In genomic region chr2:7910752-7911151, GRCh38 we compare ENCODE assay signal across 1 cellular context.
A peak's percentile ranks its signal among the peaks of the same experiment; 100 is the strongest.
TF ChIP-seq lines count a peak whose summit lies in the region.

No MANE protein-coding gene starts in this region.

TF ChIP-seq in K562, 482 proteins besides CTCF, POLR2A, EP300 and RAD21 (continued from another document):
- TF ChIP-seq PRDM10 (IDR thresholded peaks at IDR 0.05; ENCODE audit: partially characterized antibody): no peak
- no peak for TF ChIP-seq ZNF318 (IDR thresholded peaks at IDR 0.05; ENCODE audit: borderline replicate concordance in 1 of 2, low read depth in 1 of 2)
- no peak for TF ChIP-seq POLR3A (IDR thresholded peaks at IDR 0.05; ENCODE audit: borderline replicate concordance, extremely low read depth, insufficient read depth, insufficient read length)
- TF ChIP-seq ZNF316 (IDR thresholded peaks at IDR 0.05): peak; percentile 53; the same call in 1 of the 2 replicates
- TF ChIP-seq ZBTB2 (IDR thresholded peaks at IDR 0.05): no peak
- no peak for TF ChIP-seq ESRRA (IDR thresholded peaks at IDR 0.05; ENCODE audit: borderline replicate concordance, low read depth)
- TF ChIP-seq C11orf30 (IDR thresholded peaks at IDR 0.05; ENCODE audit: low read depth): peak; percentile 25; the same call in 1 of the 2 replicates
